16 cellular contexts compared by ENCODE assay signal in the genomic region with DNA sequence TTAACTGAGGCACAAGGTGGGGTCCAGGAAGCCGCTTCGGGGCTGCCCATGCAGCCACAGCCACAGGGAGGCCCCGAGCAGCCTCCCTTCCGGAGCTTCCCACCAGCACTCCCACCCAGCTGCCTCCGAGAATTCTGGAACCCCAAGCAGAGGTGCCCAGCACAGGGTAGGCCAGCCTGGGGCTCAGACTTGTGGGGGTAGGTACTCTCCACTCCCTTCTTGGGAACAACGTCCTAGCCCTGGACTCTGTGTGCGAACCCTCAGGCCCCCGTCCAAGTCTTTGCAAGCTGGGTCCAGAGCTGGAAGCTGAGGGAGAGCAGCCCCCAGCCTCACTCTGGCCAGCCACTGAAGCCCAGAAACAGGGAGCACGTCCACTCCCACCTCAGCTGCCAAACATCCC. TPM values are rescaled to one million over a fixed set of nuclear protein-coding genes. Genes with fewer than 3 reads are reported as not detected.
DNase-seq lines count a peak whose midpoint lies in the region; ATAC-seq, FAIRE-seq and TF ChIP-seq lines count a peak whose summit lies in the region.
"Had no signal": no experiment of that assay in that cellular context is flagged by ENCODE, and none has a peak within 500 bp of the region (broad histone marks: within the 10 kb centered on the region; RNA-seq: fewer than 3 reads in every experiment).

No MANE protein-coding gene starts in this region.

- H3K27ac ChIP-seq in right atrium auricular region (peak overlapping the region; percentile 35 to 53), H1 (ENCODE audit: low read depth, low read length) (no peak overlapping the region), layer of hippocampus (ENCODE audit: low read depth, low read length) (peak overlapping the region; percentile 48), A673 (ENCODE audit: low read depth, low read length, poor library complexity, severe bottlenecking) (no peak overlapping the region)
- H3K27ac ChIP-seq: BLaER1 had no signal

- H2BK120ac ChIP-seq in H1 (replicated peaks; ENCODE audit: low read depth, low read length), result no peak overlapping the region

- H3K27ac Mint-ChIP-seq in activated naive CD4-positive, alpha-beta T cell treated with anti-CD3 and anti-CD28 coated beads, Interleukin-2, amount 50 U/mL, for 72 hours, result no peak overlapping the region

- H3K9me3 ChIP-seq in right atrium auricular region (no peaks in the 10 kb centered on the region), H1 (ENCODE audit: insufficient read depth in 2 of 2, low read depth in 1 of 2, low read length in 1 of 2) (no peaks in the 10 kb centered on the region), A673 (ENCODE audit: low read depth, low read length, poor library complexity, severe bottlenecking) (no peaks in the 10 kb centered on the region)
- H3K9me3 ChIP-seq: BLaER1 had no signal

- H3K18ac ChIP-seq in H1 (ENCODE audit: extremely low read depth, low read length), result peak overlapping the region; percentile 28; the same call in 1 of the 2 replicates

- no peak for TF ChIP-seq EP300 in H1 (IDR thresholded peaks at IDR 0.05; ENCODE audit: borderline replicate concordance in 1 of 2, low read depth in 2 of 2, low read length in 2 of 2)

- H3K4me3 ChIP-seq in right atrium auricular region (no peak overlapping the region), H1 (ENCODE audit: extremely low read depth in 1 of 4, insufficient read depth in 2 of 4, low read depth in 3 of 4, low read length in 4 of 4) (no peak overlapping the region), A673 (ENCODE audit: low read depth, low read length, poor library complexity, severe bottlenecking) (no peak overlapping the region)
- H3K4me3 ChIP-seq: BLaER1 had no signal

- intact Hi-C loops in left ventricle myocardium superior (cut with micrococcal nuclease) (no loop called here), A673 (cut with micrococcal nuclease; ENCODE audit: unreplicated experiment) (no loop called here)

- no peaks in the 10 kb centered on the region for H3K36me3 Mint-ChIP-seq in activated naive CD4-positive, alpha-beta T cell treated with anti-CD3 and anti-CD28 coated beads, Interleukin-2, amount 50 U/mL, for 72 hours

- DNase-seq in right atrium auricular region (ENCODE audit: low spot score), result no peak
- no peak for DNase-seq in left ventricle myocardium superior
- no peak for DNase-seq in H1 (ENCODE audit: low read depth in 1 of 2, low spot score in 2 of 2)
- DNase-seq in activated T-cell treated with anti-CD3 and anti-CD28 coated beads for 4 hours, result no peak
- DNase-seq in A673 (ENCODE audit: low spot score), result no peak
- DNase-seq in activated naive CD4-positive, alpha-beta T cell treated with anti-CD3 and anti-CD28 coated beads, Interleukin-2, amount 50 U/mL, for 72 hours (ENCODE audit: low spot score in 2 of 2), result no peak
- DNase-seq: DMS79 treated with DMSO at 0.1 percent for 48 hours, KG1, NCI-H187, NCI-H2227 treated with DMSO at 0.1 percent for 48 hours, NCI-H510A treated with DMSO at 0.1 percent for 48 hours, RPMI8226 had no signal

- no TSS peak for BruUV-seq in A673 (replicated peaks; lab: Mats Ljungman, UMichigan)

- no peak for TF ChIP-seq CTCF in right atrium auricular region (IDR thresholded peaks at IDR 0.05)
- TF ChIP-seq CTCF in H1 (IDR thresholded peaks at IDR 0.05; ENCODE audit: control extremely low read depth in 1 of 3, insufficient read depth in 1 of 3, low read depth in 1 of 3, low read length in 3 of 3), result no peak
- TF ChIP-seq CTCF in A673 (conservative IDR thresholded peaks at IDR 0.05; ENCODE audit: low read depth, low read length), result no peak

- H3K9me3 Mint-ChIP-seq in activated naive CD4-positive, alpha-beta T cell treated with anti-CD3 and anti-CD28 coated beads, Interleukin-2, amount 50 U/mL, for 72 hours, result no peaks in the 10 kb centered on the region

- H3K27me3 ChIP-seq in right atrium auricular region (no peaks in the 10 kb centered on the region), H1 (replicated peaks in 1 of 4; ENCODE audit: control insufficient read depth in 3 of 4, extremely low read depth in 1 of 4, insufficient read depth in 3 of 4, low read length in 3 of 4) (no peaks in the 10 kb centered on the region), layer of hippocampus (ENCODE audit: control insufficient read depth, insufficient read depth, low read length) (no peaks in the 10 kb centered on the region), A673 (replicated peaks; ENCODE audit: insufficient read depth, low read depth, low read length, poor library complexity) (no peaks in the 10 kb centered on the region)
- H3K27me3 ChIP-seq: BLaER1 had no signal

- H2BK12ac ChIP-seq in H1 (ENCODE audit: low read depth, low read length), result no peak overlapping the region

- POLR2A ChIA-PET in H1 (lab: Charles Lee; ENCODE audit: partially characterized antibody), result no interaction called here
- POLR2A ChIA-PET in A673 (lab: Charles Lee; ENCODE audit: low non-redundant PET), result no interaction called here

- H3K4me1 ChIP-seq in right atrium auricular region (peaks cover 0 to 69% of the 10 kb centered on the region in 2 donors), H1 (replicated peaks in 1 of 4; ENCODE audit: control insufficient read depth in 3 of 4, insufficient read depth in 4 of 4, low read length in 3 of 4) (peaks cover 3 to 19% (median 7%) of the 10 kb centered on the region in 4 experiments; a peak in 6 of 7 replicates), A673 (ENCODE audit: insufficient read depth, low read length, poor library complexity, severe bottlenecking) (no peaks in the 10 kb centered on the region)

- peaks cover 20% of the 10 kb centered on the region for H3K79me1 ChIP-seq in H1 (ENCODE audit: low read depth, low read length)

- TF ChIP-seq POLR2A in H1 (IDR thresholded peaks at IDR 0.05; ENCODE audit: control extremely low read depth in 1 of 2, low read depth in 2 of 2, low read length in 2 of 2), result no peak

- no peak overlapping the region for H3K9ac ChIP-seq in H1 (replicated peaks in 1 of 4; ENCODE audit: extremely low read depth in 1 of 4, low read depth in 3 of 4, low read length in 3 of 4)
- H3K9ac ChIP-seq: BLaER1 had no signal

- H3K79me2 ChIP-seq in H1 (ENCODE audit: control insufficient read depth in 1 of 2, insufficient read depth in 2 of 2, low read length in 2 of 2), result peaks cover 4 to 90% of the 10 kb centered on the region in 2 experiments; a peak in 3 of 4 replicates

- no peaks in the 10 kb centered on the region for H3K36me3 ChIP-seq in right atrium auricular region
- no peaks in the 10 kb centered on the region for H3K36me3 ChIP-seq in H1 (ENCODE audit: control insufficient read depth in 2 of 4, insufficient read depth in 4 of 4, low read length in 3 of 4)
- no peaks in the 10 kb centered on the region for H3K36me3 ChIP-seq in A673 (ENCODE audit: insufficient read depth, low read length, poor library complexity, severe bottlenecking)
- H3K36me3 ChIP-seq: BLaER1 had no signal

- FAIRE-seq in H1 (lab: Jason Lieb, UNC), result no peak
- FAIRE-seq: A204.1, H54 had no signal

- no peak overlapping the region for H4K91ac ChIP-seq in H1 (replicated peaks; ENCODE audit: insufficient read length, low read length)

- no peak overlapping the region for H2BK15ac ChIP-seq in H1 (ENCODE audit: low read length)

- H3K23ac ChIP-seq in H1 (ENCODE audit: insufficient read length), result no peak overlapping the region

- CTCF ChIA-PET in H1 (lab: Charles Lee; ENCODE audit: partially characterized antibody) (interaction anchor here (0.7 to 13.8 kb wide), 6 partner anchors 7 to 27 kb away, joined by 3 to 128 read pairs (median 6); no protein-coding TSS in a partner anchor), A673 (lab: Charles Lee) (no interaction called here)

- H2AK5ac ChIP-seq in H1 (ENCODE audit: low read depth, low read length), result no peak overlapping the region

- H2AFZ ChIP-seq in H1 (ENCODE audit: low read length), result no peak overlapping the region

- H4K5ac ChIP-seq in H1 (ENCODE audit: insufficient read length, low read depth, low read length), result no peak overlapping the region

- no peaks in the 10 kb centered on the region for H3K23me2 ChIP-seq in H1 (ENCODE audit: low read depth, low read length)

- peaks cover 10 to 45% of the 10 kb centered on the region in 2 experiments for H4K20me1 ChIP-seq in H1 (replicated peaks in 1 of 2; ENCODE audit: control insufficient read depth in 1 of 2, insufficient read depth in 2 of 2, low read length in 2 of 2)

- WGBS in H1 (ENCODE audit: extremely low coverage in 1 of 2, insufficient coverage in 1 of 2, insufficient read length in 1 of 2, insufficient replicate concordance in 2 of 2, low coverage in 1 of 2, low lambda C conversion rate in 2 of 2, missing lambda C conversion rate in 1 of 2), 2 experiments, result 86% methylated on average over 8 of the region's 9 CpGs; no CpG with 5 or more reads in 1 of the 2 experiments

- no peak for ATAC-seq in left ventricle myocardium superior
- ATAC-seq in activated naive CD4-positive, alpha-beta T cell treated with anti-CD3 and anti-CD28 coated beads, Interleukin-2, amount 50 U/mL, for 72 hours, result no peak

- H3K4ac ChIP-seq in H1 (replicated peaks; ENCODE audit: insufficient read length, low read depth, low read length), result no peak overlapping the region

- no peak overlapping the region for H2BK5ac ChIP-seq in H1 (ENCODE audit: low read depth, low read length)

- no peak overlapping the region for H3K56ac ChIP-seq in H1 (replicated peaks; ENCODE audit: insufficient read length, low read depth, low read length)

- no peak overlapping the region for H2BK20ac ChIP-seq in H1 (ENCODE audit: low read length)

- H4K8ac ChIP-seq in H1 (ENCODE audit: extremely low read depth, insufficient read depth, low read length), result peak overlapping the region; percentile 83; the same call in 1 of the 2 replicates

- H3K14ac ChIP-seq in H1 (ENCODE audit: insufficient read length), result no peak overlapping the region

- no peak overlapping the region for H3K4me2 ChIP-seq in H1 (ENCODE audit: insufficient read depth in 1 of 2, low read depth in 2 of 2, low read length in 2 of 2)
- H3K4me2 ChIP-seq: BLaER1 had no signal

- TF ChIP-seq RAD21 in H1 (IDR thresholded peaks at IDR 0.05 in 1 of 2, conservative IDR thresholded peaks at IDR 0.05 in 1 of 2; ENCODE audit: low read depth in 2 of 2, low read length in 2 of 2), result no peak

TF ChIP-seq in H1, 55 proteins besides CTCF, POLR2A, EP300 and RAD21 (continues in another document):
- no peak for TF ChIP-seq RBBP5 (IDR thresholded peaks at IDR 0.05; ENCODE audit: borderline replicate concordance, low read depth, low read length)

RNA-seq across cellular contexts. Expression of a gene that starts 16.1 kb away (rescaled TPM):
- total RNA-seq in right atrium auricular region, result 10 to 100 TPM; 58.3 to 76.0 TPM
- total RNA-seq in left ventricle myocardium superior, result 136 TPM
- 143 and 148 TPM in 2 replicates for total RNA-seq in H1 (2021; fragmentation: NEBNext Ultra II Directional; extraction: Animal tissue kit (Norgen Biotek cat#: 25700))
- polyA plus RNA-seq in H1 (2011; rRNA removed), result 108 and 114 TPM in 2 replicates
- polyA plus RNA-seq in H1 (2011; cell fraction: cytosol; rRNA removed), result 87.6 TPM
- 123 TPM for polyA plus RNA-seq in H1 (2011; cell fraction: nucleus; rRNA removed)
- polyA plus RNA-seq in H1 (2012, experiment 1 of 2), result 86.3 to 118 TPM (median 110 TPM) in 4 replicates
- 103 TPM for polyA plus RNA-seq in H1 (2012, experiment 2 of 2)
- polyA plus RNA-seq in H1 (2013, experiment 1 of 2), result 62.3 TPM
- polyA plus RNA-seq in H1 (2013, experiment 2 of 2), result 61.5 TPM
- polyA minus RNA-seq in H1 (2011; rRNA and poly(A)+ RNA removed), result 278 and 326 TPM in 2 replicates
- 85.3 TPM for polyA minus RNA-seq in H1 (2011; cell fraction: cytosol; rRNA and poly(A)+ RNA removed)
- 55.2 TPM for polyA minus RNA-seq in H1 (2011; cell fraction: nucleus; rRNA and poly(A)+ RNA removed)
- total RNA-seq in A673 (2021), result 38.5 and 47.0 TPM in 2 replicates
- 10 to 100 TPM; 15.2 to 33.2 TPM for total RNA-seq in activated naive CD4-positive, alpha-beta T cell treated with anti-CD3 and anti-CD28 coated beads, Interleukin-2, amount 50 U/mL, for 72 hours

Comparison
In these comparisons a context has a peak if more than half of its experiments do, and no peak if none do; other contexts are left out.
1. H3K27ac ChIP-seq: peak in right atrium auricular region (2 of 2) and layer of hippocampus (single experiment); none in H1 (single experiment) and A673 (single experiment).